In the genomic region with DNA sequence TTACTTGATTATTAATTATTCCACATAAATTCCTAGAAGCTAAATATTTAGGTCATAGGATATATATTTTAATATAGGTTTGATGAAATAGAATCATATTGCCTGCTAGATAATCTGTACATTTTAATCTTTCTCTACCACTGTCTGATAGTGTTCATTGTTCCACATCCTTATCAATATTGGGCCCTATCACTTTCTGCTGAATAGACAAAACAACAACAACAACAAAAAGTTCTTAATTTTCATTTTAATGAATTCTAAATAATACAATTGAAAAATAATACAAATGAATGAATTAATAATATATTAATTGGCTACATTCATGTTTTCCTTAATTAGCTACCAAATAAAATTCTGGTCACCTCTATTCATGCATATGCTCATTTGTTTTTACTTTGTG, we compare ENCODE assay signal across 8 cellular contexts.
"Had no signal": no experiment of that assay in that cellular context is flagged by ENCODE, and none has a peak within 500 bp of the region (broad histone marks: within the 10 kb centered on the region; RNA-seq: fewer than 3 reads in every experiment).

No MANE protein-coding gene starts in this region.

- FAIRE-seq: H1, H54 had no signal

- ATAC-seq: GM23338 had no signal

- H3K9ac ChIP-seq: KMS-11 had no signal

- H3K27ac ChIP-seq: HL-60, KMS-11 had no signal

- DNase-seq: H9, HCEC 1CT, KBM-7 had no signal

- H3K4me3 ChIP-seq: GM23338 had no signal

- H3K4me2 ChIP-seq: GM23338 had no signal

- H2AFZ ChIP-seq: GM23338 had no signal
